Comparison of ENCODE assay signal across 8 cellular contexts in genomic region chr17:32143525-32143865, GRCh38. TPM values are rescaled to one million over a fixed set of nuclear protein-coding genes. Genes with fewer than 3 reads are reported as not detected.
DNase-seq lines count a peak whose midpoint lies in the region; ATAC-seq, FAIRE-seq and TF ChIP-seq lines count a peak whose summit lies in the region.

No MANE protein-coding gene starts in this region.

- TF ChIP-seq CTCF in BE2C (IDR thresholded peaks at IDR 0.05; ENCODE audit: low read depth, low read length): no peak
- TF ChIP-seq CTCF in LNCaP clone FGC (IDR thresholded peaks at IDR 0.05; ENCODE audit: control insufficient read depth, extremely low read depth, insufficient read depth): no peak
- TF ChIP-seq CTCF in choroid plexus epithelial cell (conservative IDR thresholded peaks at IDR 0.05; ENCODE audit: low read depth, low read length): no peak
- TF ChIP-seq CTCF in natural killer cell (IDR thresholded peaks at IDR 0.05): no peak

- H3K36me3 ChIP-seq in BE2C: no peaks in the 10 kb centered on the region

- no peaks in the 10 kb centered on the region for H3K27me3 ChIP-seq in BE2C

- H3K9me3 ChIP-seq in BE2C: no peaks in the 10 kb centered on the region

- no peaks in the 10 kb centered on the region for H3K36me3 Mint-ChIP-seq in natural killer cell

- no peak for ATAC-seq in natural killer cell
- no peak for ATAC-seq in HG03432 (IDR thresholded peaks at IDR 0.05; ENCODE audit: unreplicated experiment)

- intact Hi-C loops in natural killer cell (cut with micrococcal nuclease): no loop called here

- TF ChIP-seq POLR2A in GM12891 (IDR thresholded peaks at IDR 0.05; ENCODE audit: low read depth, low read length): no peak

- peaks cover 28 to 34% of the 10 kb centered on the region in 2 donors for H3K4me1 Mint-ChIP-seq in natural killer cell

- peak overlapping the region; percentile 88 to 92 for H3K27ac Mint-ChIP-seq in natural killer cell

- H3K4me3 Mint-ChIP-seq in natural killer cell: peak overlapping the region; percentile 95

- DNase-seq in BE2C (no peak), LNCaP clone FGC (ENCODE audit: low read depth) (no peak), choroid plexus epithelial cell (ENCODE audit: low read depth) (no peak), natural killer cell (no peak), NCI-H2107 (lab: John Stamatoyannopoulos, UW) (no peak), NCI-H345 treated with DMSO at 0.1 percent for 48 hours (lab: John Stamatoyannopoulos, UW; ENCODE audit: unreplicated experiment) (no peak), GM12891 (ENCODE audit: insufficient read length, low spot score) (no peak)

- H3K4me1 ChIP-seq in BE2C: no peaks in the 10 kb centered on the region

- no peaks in the 10 kb centered on the region for H3K27me3 Mint-ChIP-seq in natural killer cell (ENCODE audit: low read depth in 2 of 2)

- no peaks in the 10 kb centered on the region for H3K9me3 Mint-ChIP-seq in natural killer cell

- FAIRE-seq in GM12891 (lab: Jason Lieb, UNC): no peak

- H3K4me3 ChIP-seq in BE2C (ENCODE audit: low read depth, low read length) (peak overlapping the region; percentile 74), LNCaP clone FGC (ENCODE audit: low read depth, low read length) (peak overlapping the region; percentile 96), choroid plexus epithelial cell (ENCODE audit: low read depth, low read length) (peak overlapping the region; percentile 93)

TF ChIP-seq in GM12891, 5 proteins besides CTCF, POLR2A, EP300 and RAD21:
- TF ChIP-seq TAF1 (IDR thresholded peaks at IDR 0.05; ENCODE audit: low read depth, low read length) (no peak), POLR2AphosphoS5 (IDR thresholded peaks at IDR 0.05; ENCODE audit: low read depth, low read length) (no peak), SPI1 (IDR thresholded peaks at IDR 0.05; ENCODE audit: low read depth, low read length) (no peak), POU2F2 (IDR thresholded peaks at IDR 0.05; ENCODE audit: low read depth, low read length) (no peak), PAX5 (IDR thresholded peaks at IDR 0.05; ENCODE audit: insufficient read depth, low read length, severe bottlenecking) (no peak)

RNA-seq across cellular contexts. Expression of gene RHOT1, which starts 1.2 kb away (rescaled TPM):
- 21.2 TPM for polyA plus RNA-seq in BE2C (2012; ENCODE audit: insufficient read depth, insufficient read length, low read depth)
- 10 to 100 TPM; 25.1 to 32.7 (median 28.3) TPM for total RNA-seq in natural killer cell
- 11.7 TPM for polyA plus RNA-seq in GM12891 (2012; ENCODE audit: low read depth, missing spikeins)
